14 cellular contexts compared by ENCODE assay signal in genomic region chr19:38699647-38700349, GRCh38. TPM values are rescaled to one million over a fixed set of nuclear protein-coding genes. Genes with fewer than 3 reads are reported as not detected.
DNase-seq lines count a peak whose midpoint lies in the region; ATAC-seq and TF ChIP-seq lines count a peak whose summit lies in the region.
"Had no signal": no experiment of that assay in that cellular context is flagged by ENCODE, and none has a peak within 500 bp of the region (broad histone marks: within the 10 kb centered on the region; RNA-seq: fewer than 3 reads in every experiment).

No MANE protein-coding gene starts in this region.

- H3K9me3 Mint-ChIP-seq in activated T-cell treated with anti-CD3 and anti-CD28 coated beads, Interleukin-2, amount 50 U/mL, for 72 hours, result no peaks in the 10 kb centered on the region
- no peaks in the 10 kb centered on the region for H3K9me3 Mint-ChIP-seq in osteocyte (ENCODE audit: unreplicated experiment)
- H3K9me3 Mint-ChIP-seq: activated naive CD8-positive, alpha-beta T cell treated with anti-CD3 and anti-CD28 coated beads, Interleukin-2, amount 50 U/mL, for 24 hours; naive B cell had no signal

- WGBS in heart left ventricle, 4 donors, result 61 to 71% (median 66%) methylated on average over 16 to 18 of the region's 18 CpGs

- no peaks in the 10 kb centered on the region for H3K27me3 Mint-ChIP-seq in activated T-cell treated with anti-CD3 and anti-CD28 coated beads, Interleukin-2, amount 50 U/mL, for 72 hours (ENCODE audit: low read depth)
- no peaks in the 10 kb centered on the region for H3K27me3 Mint-ChIP-seq in osteocyte (ENCODE audit: unreplicated experiment)
- H3K27me3 Mint-ChIP-seq: activated naive CD8-positive, alpha-beta T cell treated with anti-CD3 and anti-CD28 coated beads, Interleukin-2, amount 50 U/mL, for 24 hours; naive B cell had no signal

- no peak overlapping the region for H3K4me3 Mint-ChIP-seq in activated T-cell treated with anti-CD3 and anti-CD28 coated beads, Interleukin-2, amount 50 U/mL, for 72 hours
- no peak overlapping the region for H3K4me3 Mint-ChIP-seq in osteocyte (ENCODE audit: unreplicated experiment)
- H3K4me3 Mint-ChIP-seq: activated naive CD8-positive, alpha-beta T cell treated with anti-CD3 and anti-CD28 coated beads, Interleukin-2, amount 50 U/mL, for 24 hours had no signal

- TF ChIP-seq POLR2A in heart left ventricle (IDR thresholded peaks at IDR 0.05) (no peak), vagina (IDR thresholded peaks at IDR 0.05) (no peak)

- H3K36me3 Mint-ChIP-seq in activated T-cell treated with anti-CD3 and anti-CD28 coated beads, Interleukin-2, amount 50 U/mL, for 72 hours (ENCODE audit: insufficient read depth in 2 of 2), result no peaks in the 10 kb centered on the region
- H3K36me3 Mint-ChIP-seq in osteocyte (ENCODE audit: unreplicated experiment), result peaks cover 26% of the 10 kb centered on the region
- H3K36me3 Mint-ChIP-seq: naive B cell had no signal

- H3K27me3 ChIP-seq in heart left ventricle, result no peaks in the 10 kb centered on the region
- no peaks in the 10 kb centered on the region for H3K27me3 ChIP-seq in vagina

- H3K4me1 Mint-ChIP-seq in activated T-cell treated with anti-CD3 and anti-CD28 coated beads, Interleukin-2, amount 50 U/mL, for 72 hours (ENCODE audit: low read depth), result peaks cover 29% of the 10 kb centered on the region
- H3K4me1 Mint-ChIP-seq in osteocyte (ENCODE audit: unreplicated experiment), result peaks cover 40% of the 10 kb centered on the region

- H3K4me1 ChIP-seq in heart left ventricle, result peaks cover 11 to 100% (median 78%) of the 10 kb centered on the region in 12 donors
- H3K4me1 ChIP-seq in vagina, result peaks cover 72% of the 10 kb centered on the region

- peaks cover 3 to 72% (median 54%) of the 10 kb centered on the region in 9 donors for H3K36me3 ChIP-seq in heart left ventricle
- H3K36me3 ChIP-seq in vagina, result peaks cover 0 to 30% of the 10 kb centered on the region in 2 donors

- no peak overlapping the region for H3K4me3 ChIP-seq in heart left ventricle
- H3K4me3 ChIP-seq in vagina, result no peak overlapping the region

- peak overlapping the region; percentile 23 to 96 (median 84) for H3K27ac ChIP-seq in heart left ventricle
- H3K27ac ChIP-seq in vagina, result peak overlapping the region; percentile 52

- no peak for TF ChIP-seq CTCF in heart left ventricle (IDR thresholded peaks at IDR 0.05)
- TF ChIP-seq CTCF in osteocyte (IDR thresholded peaks at IDR 0.05), result no peak
- TF ChIP-seq CTCF in vagina (IDR thresholded peaks at IDR 0.05), result no peak

- intact Hi-C loops in heart left ventricle (cut with DNase I) (loop anchor here in 1 of 10 donors (5.0 kb wide), 1 partner anchor 52 kb away; the partner anchor contains the start of gene ACTN4), vagina (cut with DNase I) (loop anchor here (5.0 kb wide), 1 partner anchor 52 kb away; the partner anchor contains the start of gene ACTN4), left colon (cut with DNase I, micrococcal nuclease) (no loop called here)

- peak overlapping the region; percentile 60 for H3K27ac Mint-ChIP-seq in activated T-cell treated with anti-CD3 and anti-CD28 coated beads, Interleukin-2, amount 50 U/mL, for 72 hours
- H3K27ac Mint-ChIP-seq in osteocyte (ENCODE audit: unreplicated experiment), result peak overlapping the region; percentile 65
- H3K27ac Mint-ChIP-seq: activated naive CD8-positive, alpha-beta T cell treated with anti-CD3 and anti-CD28 coated beads, Interleukin-2, amount 50 U/mL, for 24 hours had no signal

- no peak for DNase-seq in activated T-cell treated with anti-CD3 and anti-CD28 coated beads, Interleukin-2, amount 50 U/mL, for 72 hours
- no peak for DNase-seq in activated T-cell treated with anti-CD3 and anti-CD28 coated beads, Interleukin-2, amount 50 U/mL, for 1 hour
- DNase-seq in heart left ventricle (no peak), osteocyte (ENCODE audit: extremely low spot score, unreplicated experiment) (no peak), vagina (ENCODE audit: extremely low spot score in 2 of 2) (no peak), Kasumi-1 (lab: John Stamatoyannopoulos, UW) (no peak), ureter (ENCODE audit: low spot score) (no peak), left colon (no peak)
- DNase-seq: activated naive CD8-positive, alpha-beta T cell treated with anti-CD3 and anti-CD28 coated beads, Interleukin-2, amount 50 U/mL, for 24 hours; DMS53; Karpas-422; naive B cell; NCI-H2081 had no signal

- H3K9me3 ChIP-seq in heart left ventricle (no peaks in the 10 kb centered on the region), vagina (no peaks in the 10 kb centered on the region)

- ATAC-seq in activated T-cell treated with anti-CD3 and anti-CD28 coated beads, Interleukin-2, amount 50 U/mL, for 72 hours (replicated peaks in 1 of 2), result no peak
- ATAC-seq in heart left ventricle (peak in 2 of 4 donors; percentile 1 to 29), left colon (no peak)

RNA-seq across cellular contexts. Expression of gene CAPN12, which starts 44.5 kb away (rescaled TPM):
- 10 to 100 TPM in 1 of 2 donors, 1 to 10 TPM in 1; 8.3 to 15.2 TPM for total RNA-seq in activated T-cell treated with anti-CD3 and anti-CD28 coated beads, Interleukin-2, amount 50 U/mL, for 72 hours
- 1 to 10 TPM in 2 of 9 donors, under 1 TPM in 7; 0.36 to 1.8 (median 0.72) TPM for total RNA-seq in heart left ventricle
- polyA plus RNA-seq in heart left ventricle, result 1 to 10 TPM in 1 of 2 donors, under 1 TPM in 1; 0.91 to 1.4 TPM
- not detected in 2 replicates for total RNA-seq in osteocyte
- total RNA-seq in vagina, result 9.6 TPM
- total RNA-seq in ureter, result 27.6 TPM
- total RNA-seq in left colon, result 10 to 100 TPM; 10.1 to 10.2 TPM
- total RNA-seq: A172 had no signal

RNA-seq across cellular contexts. Expression of gene ACTN4, which starts 52.3 kb away (rescaled TPM):
- total RNA-seq in activated T-cell treated with anti-CD3 and anti-CD28 coated beads, Interleukin-2, amount 50 U/mL, for 72 hours, result 100 to 1,000 TPM; 200 to 227 TPM
- 100 to 1,000 TPM; 124 to 307 (median 154) TPM for total RNA-seq in heart left ventricle
- 100 to 1,000 TPM; 100 to 107 TPM for polyA plus RNA-seq in heart left ventricle
- 525 and 560 TPM in 2 replicates for total RNA-seq in osteocyte
- 513 TPM for total RNA-seq in vagina
- total RNA-seq in ureter, result 656 TPM
- 1,000 to 10,000 TPM in 1 of 2 donors, 100 to 1,000 TPM in 1; 971 to 1,150 TPM for total RNA-seq in left colon
